ENCODE assay signal across 23 cellular contexts in genomic region chr2:92072461-92073035, GRCh38.
DNase-seq lines count a peak whose midpoint lies in the region; TF ChIP-seq lines count a peak whose summit lies in the region.
"Had no signal": no experiment of that assay in that cellular context is flagged by ENCODE, and none has a peak within 500 bp of the region (broad histone marks: within the 10 kb centered on the region; RNA-seq: fewer than 3 reads in every experiment).

No MANE protein-coding gene starts in this region.

- H3K27me3 ChIP-seq in MG63 (peaks cover 27% of the 10 kb centered on the region), testis (no peaks in the 10 kb centered on the region)
- H3K27me3 ChIP-seq: esophagus squamous epithelium had no signal

- intact Hi-C loops in testis (cut with DNase I; ENCODE audit: low total_unique reads) = no loop called here

- no peaks in the 10 kb centered on the region for H3K4me1 ChIP-seq in testis
- H3K4me1 ChIP-seq: esophagus squamous epithelium had no signal

- H3K9me3 ChIP-seq in MG63 = no peaks in the 10 kb centered on the region
- H3K9me3 ChIP-seq in testis = no peaks in the 10 kb centered on the region

- no peak overlapping the region for H3K27ac ChIP-seq in testis
- H3K27ac ChIP-seq: esophagus squamous epithelium, HL-60 had no signal

- 60 to 82% methylated on average over 35 to 37 of the region's 37 CpGs for WGBS in testis, 2 donors

- TF ChIP-seq POLR2A in testis (IDR thresholded peaks at IDR 0.05) = no peak

- peak; percentile 7 for DNase-seq in ELF-1 (ENCODE audit: low read depth, low spot score)
- peak; percentile 4 for DNase-seq in MG63
- DNase-seq in mesenteric fat pad (ENCODE audit: low spot score) = peak; percentile 69
- no peak for DNase-seq in testis
- no peak for DNase-seq in COLO668 (lab: John Stamatoyannopoulos, UW; ENCODE audit: unreplicated experiment)
- DNase-seq in stimulated activated CD4-positive, alpha-beta T cell treated with anti-CD3 and anti-CD28 coated beads, Interleukin-4, amount 100 ng/mL, for 24 hours = no peak
- no peak for DNase-seq in AML-193 (lab: John Stamatoyannopoulos, UW)
- DNase-seq: activated CD4-positive, alpha-beta T cell treated with anti-CD3 and anti-CD28 coated beads for 4 hours; activated CD8-positive, alpha-beta memory T cell treated with anti-CD3 and anti-CD28 coated beads for 24 hours; activated gamma-delta T cell; C1 segment of cervical spinal cord; dermis blood vessel endothelial cell; DMS79 treated with DMSO at 0.1 percent for 48 hours; esophagus squamous epithelium; foreskin melanocyte; GOT3; NCI-H1436; NCI-H2081 treated with DMSO at 0.1 percent for 48 hours; NCI-H345; NCI-H82; stimulated activated CD4-positive, alpha-beta T cell treated with anti-CD3 and anti-CD28 coated beads, Interleukin-15, amount 100 ng/mL, for 24 hours; stimulated activated naive CD4-positive, alpha-beta T cell treated with Interleukin-2 at 50 U/mL for 16 hours had no signal

- no peak for TF ChIP-seq CTCF in testis (IDR thresholded peaks at IDR 0.05)

- no peaks in the 10 kb centered on the region for H3K36me3 ChIP-seq in MG63
- no peaks in the 10 kb centered on the region for H3K36me3 ChIP-seq in testis (ENCODE audit: low read depth, missing control alignments)
- H3K36me3 ChIP-seq: esophagus squamous epithelium had no signal

- peak overlapping the region; percentile 25 for H3K4me3 ChIP-seq in MG63
- H3K4me3 ChIP-seq in testis = peak overlapping the region; percentile 9 to 17
- H3K4me3 ChIP-seq: esophagus squamous epithelium had no signal

Comparison
In these comparisons a context has a peak if more than half of its experiments do, and no peak if none do; other contexts are left out.
1. DNase-seq: peak in ELF-1 (single experiment), MG63 (single experiment) and mesenteric fat pad (single experiment); none in testis (single experiment), COLO668 (single experiment), stimulated activated CD4-positive, alpha-beta T cell treated with anti-CD3 and anti-CD28 coated beads, Interleukin-4, amount 100 ng/mL, for 24 hours (single experiment) and AML-193 (0 of 2).